1 cellular context compared by ENCODE assay signal in genomic region chr9:94826644-94827410, GRCh38.
TF ChIP-seq lines count a peak whose summit lies in the region.

No MANE protein-coding gene starts in this region.

TF ChIP-seq in IMR-90, 13 proteins besides CTCF, POLR2A, EP300 and RAD21 (continued from another document):
- TF ChIP-seq USF2 (IDR thresholded peaks at IDR 0.05; ENCODE audit: low read depth, low read length) (no peak), NFE2L2 (IDR thresholded peaks at IDR 0.05; ENCODE audit: low read depth, low read length) (no peak), RFX5 (IDR thresholded peaks at IDR 0.05; ENCODE audit: low read depth, low read length) (no peak)
TF ChIP-seq in IMR-90: peak in this region for 0.
